Comparison of ENCODE assay signal across 17 cellular contexts in genomic region chr10:101222247-101222531, GRCh38. TPM values are rescaled to one million over a fixed set of nuclear protein-coding genes. Genes with fewer than 3 reads are reported as not detected.
A peak's percentile ranks its signal among the peaks of the same experiment; 100 is the strongest.
DNase-seq lines count a peak whose midpoint lies in the region; ATAC-seq and TF ChIP-seq lines count a peak whose summit lies in the region.
"Had no signal": no experiment of that assay in that cellular context is flagged by ENCODE, and none has a peak within 500 bp of the region (broad histone marks: within the 10 kb centered on the region; RNA-seq: fewer than 3 reads in every experiment).

No MANE protein-coding gene starts in this region.

- H3K27me3 ChIP-seq in iPS-15b (ENCODE audit: control insufficient read depth, insufficient read depth, low read length) (peaks cover 98% of the 10 kb centered on the region), ovary (peaks cover 6% of the 10 kb centered on the region)

- H3K4me3 Mint-ChIP-seq in activated CD4-positive, alpha-beta memory T cell treated with anti-CD3 and anti-CD28 coated beads, Interleukin-2, amount 10 ng/mL, durations not matched to agents 7 days and 5 days = peak overlapping the region; percentile 4
- H3K4me3 Mint-ChIP-seq in activated CD4-positive, alpha-beta memory T cell treated with anti-CD3 and anti-CD28 coated beads for 36 hours = no peak overlapping the region
- peak overlapping the region in 3 of 4 donors; percentile 40 to 74 (median 74) for H3K4me3 Mint-ChIP-seq in IgD-negative memory B cell
- H3K4me3 Mint-ChIP-seq in stimulated activated effector memory CD8-positive, alpha-beta T cell treated with anti-CD3 and anti-CD28 coated beads, Interleukin-12 subunit alpha, Interleukin-12 subunit beta, amount 100 ng/mL, for 72 hours = peak overlapping the region; percentile 33

- intact Hi-C loops in activated CD4-positive, alpha-beta memory T cell treated with anti-CD3 and anti-CD28 coated beads for 36 hours (cut with micrococcal nuclease) = loop anchor here (2.0 to 10.0 kb wide), 3 partner anchors 15 to 477 kb away; partner anchors contain the start of gene PAX2
- intact Hi-C loops in cardiac septum (cut with DNase I) (no loop called here), ovary (cut with DNase I) (no loop called here)

- H3K9me3 ChIP-seq in iPS-15b (ENCODE audit: control insufficient read depth, insufficient read depth, low read length) = no peaks in the 10 kb centered on the region
- H3K9me3 ChIP-seq in ovary = no peaks in the 10 kb centered on the region

- H3K36me3 ChIP-seq in iPS-15b (ENCODE audit: control insufficient read depth, insufficient read depth, low read length) = no peaks in the 10 kb centered on the region
- H3K36me3 ChIP-seq in ovary = no peaks in the 10 kb centered on the region

- H3K9me3 Mint-ChIP-seq in activated CD4-positive, alpha-beta memory T cell treated with anti-CD3 and anti-CD28 coated beads, Interleukin-2, amount 10 ng/mL, durations not matched to agents 7 days and 5 days = no peaks in the 10 kb centered on the region
- no peaks in the 10 kb centered on the region for H3K9me3 Mint-ChIP-seq in activated CD4-positive, alpha-beta memory T cell treated with anti-CD3 and anti-CD28 coated beads for 36 hours
- H3K9me3 Mint-ChIP-seq in IgD-negative memory B cell = peaks cover 0 to 5% (median 0%) of the 10 kb centered on the region in 3 donors
- H3K9me3 Mint-ChIP-seq in stimulated activated effector memory CD8-positive, alpha-beta T cell treated with anti-CD3 and anti-CD28 coated beads, Interleukin-12 subunit alpha, Interleukin-12 subunit beta, amount 100 ng/mL, for 72 hours = no peaks in the 10 kb centered on the region

- WGBS in ovary, 3 donors = 2 to 7% (median 5%) methylated on average over 6 of the region's 6 CpGs

- H3K27ac ChIP-seq in ovary = no peak overlapping the region
- H3K27ac ChIP-seq: C4-2B, HL-60 had no signal

- no peak for TF ChIP-seq EP300 in ovary (IDR thresholded peaks at IDR 0.05)

- CTCF ChIA-PET in activated CD4-positive, alpha-beta memory T cell treated with anti-CD3 and anti-CD28 coated beads, Interleukin-2, amount 10 ng/mL, durations not matched to agents 7 days and 5 days (lab: Charles Lee) = interaction anchor here (1.1 kb wide), 1 partner anchor 8 kb away, joined by 3 read pairs; no protein-coding TSS in a partner anchor
- CTCF ChIA-PET in activated CD4-positive, alpha-beta memory T cell treated with anti-CD3 and anti-CD28 coated beads for 36 hours (lab: Charles Lee) = interaction anchor here (0.6 to 2.7 kb wide), 6 partner anchors 8 to 314 kb away, joined by 3 to 22 read pairs (median 4); no protein-coding TSS in a partner anchor

- H3K36me3 Mint-ChIP-seq in activated CD4-positive, alpha-beta memory T cell treated with anti-CD3 and anti-CD28 coated beads, Interleukin-2, amount 10 ng/mL, durations not matched to agents 7 days and 5 days (ENCODE audit: low read depth) = peaks cover 3% of the 10 kb centered on the region
- H3K36me3 Mint-ChIP-seq in activated CD4-positive, alpha-beta memory T cell treated with anti-CD3 and anti-CD28 coated beads for 36 hours = no peaks in the 10 kb centered on the region
- H3K36me3 Mint-ChIP-seq in IgD-negative memory B cell = peaks cover 2% of the 10 kb centered on the region
- peaks cover 6% of the 10 kb centered on the region for H3K36me3 Mint-ChIP-seq in stimulated activated effector memory CD8-positive, alpha-beta T cell treated with anti-CD3 and anti-CD28 coated beads, Interleukin-12 subunit alpha, Interleukin-12 subunit beta, amount 100 ng/mL, for 72 hours

- H3K4me1 ChIP-seq in iPS-15b (ENCODE audit: control insufficient read depth, insufficient read depth, low read length) (peaks cover 2% of the 10 kb centered on the region), ovary (ENCODE audit: insufficient read depth) (peaks cover 9% of the 10 kb centered on the region)

- H3K9ac ChIP-seq in iPS-15b (ENCODE audit: low read depth, low read length) = no peak overlapping the region

- DNase-seq in activated CD4-positive, alpha-beta memory T cell treated with anti-CD3 and anti-CD28 coated beads, Interleukin-2, amount 10 ng/mL, durations not matched to agents 7 days and 5 days = no peak
- no peak for DNase-seq in activated CD4-positive, alpha-beta memory T cell treated with anti-CD3 and anti-CD28 coated beads for 36 hours
- DNase-seq in stimulated activated effector memory CD8-positive, alpha-beta T cell treated with anti-CD3 and anti-CD28 coated beads, Interleukin-12 subunit alpha, Interleukin-12 subunit beta, amount 100 ng/mL, for 72 hours (ENCODE audit: low spot score in 2 of 2) = no peak
- DNase-seq in cardiac septum (ENCODE audit: low spot score) (no peak), ovary (no peak)
- DNase-seq: Calu3, DMS79, NCI-H1048, NCI-H146, NCI-H345, OCI-M1, RPMI8226 had no signal

- no peak for TF ChIP-seq CTCF in ovary (IDR thresholded peaks at IDR 0.05)

- ATAC-seq in stimulated activated effector memory CD8-positive, alpha-beta T cell treated with anti-CD3 and anti-CD28 coated beads, Interleukin-12 subunit alpha, Interleukin-12 subunit beta, amount 100 ng/mL, for 72 hours = no peak
- no peak for ATAC-seq in HG03039 (IDR thresholded peaks at IDR 0.05; ENCODE audit: unreplicated experiment)

- peaks cover 86% of the 10 kb centered on the region for H3K27me3 Mint-ChIP-seq in activated CD4-positive, alpha-beta memory T cell treated with anti-CD3 and anti-CD28 coated beads, Interleukin-2, amount 10 ng/mL, durations not matched to agents 7 days and 5 days
- peaks cover 84% of the 10 kb centered on the region for H3K27me3 Mint-ChIP-seq in activated CD4-positive, alpha-beta memory T cell treated with anti-CD3 and anti-CD28 coated beads for 36 hours
- H3K27me3 Mint-ChIP-seq in IgD-negative memory B cell = peaks cover 77% of the 10 kb centered on the region

- POLR2A ChIA-PET in activated CD4-positive, alpha-beta memory T cell treated with anti-CD3 and anti-CD28 coated beads, Interleukin-2, amount 10 ng/mL, durations not matched to agents 7 days and 5 days (lab: Charles Lee) = no interaction called here
- POLR2A ChIA-PET in activated CD4-positive, alpha-beta memory T cell treated with anti-CD3 and anti-CD28 coated beads for 36 hours (lab: Charles Lee) = no interaction called here

- H3K4me3 ChIP-seq in iPS-15b (ENCODE audit: low read depth, low read length) (peak overlapping the region; percentile 32), ovary (no peak overlapping the region)

- TF ChIP-seq POLR2A in ovary (IDR thresholded peaks at IDR 0.05) = no peak

- no peak overlapping the region for H3K27ac Mint-ChIP-seq in activated CD4-positive, alpha-beta memory T cell treated with anti-CD3 and anti-CD28 coated beads, Interleukin-2, amount 10 ng/mL, durations not matched to agents 7 days and 5 days
- H3K27ac Mint-ChIP-seq in activated CD4-positive, alpha-beta memory T cell treated with anti-CD3 and anti-CD28 coated beads for 36 hours = no peak overlapping the region
- peak overlapping the region in 1 of 3 donors; percentile 61 for H3K27ac Mint-ChIP-seq in IgD-negative memory B cell
- H3K27ac Mint-ChIP-seq in stimulated activated effector memory CD8-positive, alpha-beta T cell treated with anti-CD3 and anti-CD28 coated beads, Interleukin-12 subunit alpha, Interleukin-12 subunit beta, amount 100 ng/mL, for 72 hours = no peak overlapping the region

- H3K4me1 Mint-ChIP-seq in activated CD4-positive, alpha-beta memory T cell treated with anti-CD3 and anti-CD28 coated beads, Interleukin-2, amount 10 ng/mL, durations not matched to agents 7 days and 5 days = peaks cover 37% of the 10 kb centered on the region
- peaks cover 47% of the 10 kb centered on the region for H3K4me1 Mint-ChIP-seq in activated CD4-positive, alpha-beta memory T cell treated with anti-CD3 and anti-CD28 coated beads for 36 hours (ENCODE audit: low read depth)
- peaks cover 10 to 19% (median 18%) of the 10 kb centered on the region in 3 donors for H3K4me1 Mint-ChIP-seq in IgD-negative memory B cell
- H3K4me1 Mint-ChIP-seq in stimulated activated effector memory CD8-positive, alpha-beta T cell treated with anti-CD3 and anti-CD28 coated beads, Interleukin-12 subunit alpha, Interleukin-12 subunit beta, amount 100 ng/mL, for 72 hours = peaks cover 49% of the 10 kb centered on the region

RNA-seq across cellular contexts. Expression of gene LBX1, which starts 7.1 kb away (rescaled TPM):
- total RNA-seq in activated CD4-positive, alpha-beta memory T cell treated with anti-CD3 and anti-CD28 coated beads, Interleukin-2, amount 10 ng/mL, durations not matched to agents 7 days and 5 days = not detected
- not detected for total RNA-seq in activated CD4-positive, alpha-beta memory T cell treated with anti-CD3 and anti-CD28 coated beads for 36 hours
- polyA plus RNA-seq in IgD-negative memory B cell (not detected), ovary (not detected)
- total RNA-seq in cardiac septum (0.13 TPM), ovary (not detected)
- total RNA-seq: Calu3 had no signal
